In genomic region chr9:129126789-129127618, GRCh38 we compare ENCODE assay signal across 1 cellular context.
TF ChIP-seq lines count a peak whose summit lies in the region.

No MANE protein-coding gene starts in this region.

TF ChIP-seq in WTC11, 78 proteins besides CTCF, POLR2A, EP300 and RAD21 (continued from another document):
- TF ChIP-seq ZBTB43 (CRISPR knock-in tag; IDR thresholded peaks at IDR 0.05) (no peak), HMGA2 (CRISPR knock-in tag; IDR thresholded peaks at IDR 0.05) (no peak), ZNF416 (CRISPR knock-in tag; IDR thresholded peaks at IDR 0.05) (no peak), ATF2 (CRISPR knock-in tag; IDR thresholded peaks at IDR 0.05; ENCODE audit: borderline replicate concordance, low read depth) (no peak), CREM (CRISPR knock-in tag; IDR thresholded peaks at IDR 0.05) (no peak)
